In genomic region chr6:144957236-144957937, GRCh38 we compare ENCODE assay signal across 17 cellular contexts.
"Had no signal": no experiment of that assay in that cellular context is flagged by ENCODE, and none has a peak within 500 bp of the region (broad histone marks: within the 10 kb centered on the region; RNA-seq: fewer than 3 reads in every experiment).

No MANE protein-coding gene starts in this region.

- H3K9ac ChIP-seq: parathyroid adenoma had no signal

- H2AFZ ChIP-seq: parathyroid adenoma had no signal

- H3K9me3 ChIP-seq: ascending aorta, lower lobe of right lung, neutrophil, right lobe of liver, spleen, testis had no signal

- H3K4me1 ChIP-seq: ascending aorta, lower lobe of right lung, parathyroid adenoma, right lobe of liver, spleen, testis had no signal

- H3K27me3 ChIP-seq: ascending aorta, cardiac muscle cell, neutrophil, right lobe of liver, spleen, testis had no signal

- DNase-seq: activated CD4-positive, alpha-beta T cell treated with anti-CD3 and anti-CD28 coated beads, Interleukin-2, amount 10 ng/mL, durations not matched to agents 7 days and 5 days; activated CD8-positive, alpha-beta memory T cell treated with anti-CD3 and anti-CD28 coated beads, Interleukin-2, amount 50 U/mL, for 4 hours; activated naive CD4-positive, alpha-beta T cell treated with anti-CD3 and anti-CD28 coated beads, Interleukin-2, amount 50 U/mL, for 16 hours; activated T-cell treated with anti-CD3 and anti-CD28 coated beads, Interleukin-2, amount 50 U/mL, for 4 hours; dermis blood vessel endothelial cell; endodermal cell; immature natural killer cell; lower lobe of right lung; natural killer cell; right lobe of liver; spleen; stimulated activated CD4-positive, alpha-beta T cell treated with anti-CD3 and anti-CD28 coated beads, Interleukin-4, amount 100 ng/mL, for 4 hours; testis had no signal

- H3K36me3 ChIP-seq: ascending aorta, cardiac muscle cell, lower lobe of right lung, neutrophil, right lobe of liver, spleen had no signal

- H3K4me3 ChIP-seq: ascending aorta, cardiac muscle cell, lower lobe of right lung, right lobe of liver, spleen, testis had no signal

- H3K79me2 ChIP-seq: parathyroid adenoma had no signal

- H3K27ac ChIP-seq: ascending aorta, cardiac muscle cell, lower lobe of right lung, neutrophil, parathyroid adenoma, right lobe of liver, spleen, testis had no signal
